Comparison of ENCODE assay signal across 2 cellular contexts in the genomic region with DNA sequence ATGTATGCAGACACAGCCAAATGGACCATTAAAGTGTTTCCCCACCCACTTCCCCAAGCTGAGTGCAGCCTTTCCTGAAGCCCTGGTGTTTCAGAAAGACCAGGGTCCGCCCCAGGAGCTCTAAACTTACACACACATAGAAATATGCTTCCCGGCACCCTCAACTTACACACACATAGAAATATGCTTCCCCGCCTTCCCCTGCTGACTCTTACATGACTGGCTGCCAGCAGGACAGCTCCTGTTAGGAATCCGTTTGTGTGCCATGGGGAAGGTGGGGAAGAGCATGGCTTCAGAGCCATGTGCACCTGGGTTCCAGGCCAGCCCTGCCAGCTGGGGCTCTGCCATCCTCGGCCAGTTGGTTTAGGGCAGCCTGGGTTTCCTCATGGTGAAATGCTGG.
TF ChIP-seq lines count a peak whose summit lies in the region.

No MANE protein-coding gene starts in this region.

TF ChIP-seq in GM23338, 12 proteins besides CTCF, POLR2A, EP300 and RAD21 (continues in another document):
- TF ChIP-seq, protein P1, sequence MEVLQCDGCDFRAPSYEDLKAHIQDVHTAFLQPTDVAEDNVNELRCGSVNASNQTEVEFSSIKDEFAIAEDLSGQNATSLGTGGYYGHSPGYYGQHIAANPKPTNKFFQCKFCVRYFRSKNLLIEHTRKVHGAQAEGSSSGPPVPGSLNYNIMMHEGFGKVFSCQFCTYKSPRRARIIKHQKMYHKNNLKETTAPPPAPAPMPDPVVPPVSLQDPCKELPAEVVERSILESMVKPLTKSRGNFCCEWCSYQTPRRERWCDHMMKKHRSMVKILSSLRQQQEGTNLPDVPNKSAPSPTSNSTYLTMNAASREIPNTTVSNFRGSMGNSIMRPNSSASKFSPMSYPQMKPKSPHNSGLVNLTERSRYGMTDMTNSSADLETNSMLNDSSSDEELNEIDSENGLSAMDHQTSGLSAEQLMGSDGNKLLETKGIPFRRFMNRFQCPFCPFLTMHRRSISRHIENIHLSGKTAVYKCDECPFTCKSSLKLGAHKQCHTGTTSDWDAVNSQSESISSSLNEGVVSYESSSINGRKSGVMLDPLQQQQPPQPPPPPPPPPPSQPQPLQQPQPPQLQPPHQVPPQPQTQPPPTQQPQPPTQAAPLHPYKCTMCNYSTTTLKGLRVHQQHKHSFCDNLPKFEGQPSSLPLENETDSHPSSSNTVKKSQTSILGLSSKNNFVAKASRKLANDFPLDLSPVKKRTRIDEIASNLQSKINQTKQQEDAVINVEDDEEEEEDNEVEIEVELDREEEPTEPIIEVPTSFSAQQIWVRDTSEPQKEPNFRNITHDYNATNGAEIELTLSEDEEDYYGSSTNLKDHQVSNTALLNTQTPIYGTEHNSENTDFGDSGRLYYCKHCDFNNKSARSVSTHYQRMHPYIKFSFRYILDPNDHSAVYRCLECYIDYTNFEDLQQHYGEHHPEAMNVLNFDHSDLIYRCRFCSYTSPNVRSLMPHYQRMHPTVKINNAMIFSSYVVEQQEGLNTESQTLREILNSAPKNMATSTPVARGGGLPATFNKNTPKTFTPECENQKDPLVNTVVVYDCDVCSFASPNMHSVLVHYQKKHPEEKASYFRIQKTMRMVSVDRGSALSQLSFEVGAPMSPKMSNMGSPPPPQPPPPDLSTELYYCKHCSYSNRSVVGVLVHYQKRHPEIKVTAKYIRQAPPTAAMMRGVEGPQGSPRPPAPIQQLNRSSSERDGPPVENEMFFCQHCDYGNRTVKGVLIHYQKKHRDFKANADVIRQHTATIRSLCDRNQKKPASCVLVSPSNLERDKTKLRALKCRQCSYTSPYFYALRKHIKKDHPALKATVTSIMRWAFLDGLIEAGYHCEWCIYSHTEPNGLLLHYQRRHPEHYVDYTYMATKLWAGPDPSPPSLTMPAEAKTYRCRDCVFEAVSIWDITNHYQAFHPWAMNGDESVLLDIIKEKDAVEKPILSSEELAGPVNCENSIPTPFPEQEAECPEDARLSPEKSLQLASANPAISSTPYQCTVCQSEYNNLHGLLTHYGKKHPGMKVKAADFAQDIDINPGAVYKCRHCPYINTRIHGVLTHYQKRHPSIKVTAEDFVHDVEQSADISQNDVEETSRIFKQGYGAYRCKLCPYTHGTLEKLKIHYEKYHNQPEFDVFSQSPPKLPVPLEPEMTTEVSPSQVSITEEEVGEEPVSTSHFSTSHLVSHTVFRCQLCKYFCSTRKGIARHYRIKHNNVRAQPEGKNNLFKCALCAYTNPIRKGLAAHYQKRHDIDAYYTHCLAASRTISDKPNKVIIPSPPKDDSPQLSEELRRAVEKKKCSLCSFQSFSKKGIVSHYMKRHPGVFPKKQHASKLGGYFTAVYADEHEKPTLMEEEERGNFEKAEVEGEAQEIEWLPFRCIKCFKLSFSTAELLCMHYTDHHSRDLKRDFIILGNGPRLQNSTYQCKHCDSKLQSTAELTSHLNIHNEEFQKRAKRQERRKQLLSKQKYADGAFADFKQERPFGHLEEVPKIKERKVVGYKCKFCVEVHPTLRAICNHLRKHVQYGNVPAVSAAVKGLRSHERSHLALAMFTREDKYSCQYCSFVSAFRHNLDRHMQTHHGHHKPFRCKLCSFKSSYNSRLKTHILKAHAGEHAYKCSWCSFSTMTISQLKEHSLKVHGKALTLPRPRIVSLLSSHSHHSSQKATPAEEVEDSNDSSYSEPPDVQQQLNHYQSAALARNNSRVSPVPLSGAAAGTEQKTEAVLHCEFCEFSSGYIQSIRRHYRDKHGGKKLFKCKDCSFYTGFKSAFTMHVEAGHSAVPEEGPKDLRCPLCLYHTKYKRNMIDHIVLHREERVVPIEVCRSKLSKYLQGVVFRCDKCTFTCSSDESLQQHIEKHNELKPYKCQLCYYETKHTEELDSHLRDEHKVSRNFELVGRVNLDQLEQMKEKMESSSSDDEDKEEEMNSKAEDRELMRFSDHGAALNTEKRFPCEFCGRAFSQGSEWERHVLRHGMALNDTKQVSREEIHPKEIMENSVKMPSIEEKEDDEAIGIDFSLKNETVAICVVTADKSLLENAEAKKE (CRISPR knock-in tag; IDR thresholded peaks at IDR 0.05): no peak
- TF ChIP-seq JUNB (IDR thresholded peaks at IDR 0.05; ENCODE audit: unreplicated experiment) (no peak), CREB1 (CRISPR knock-in tag; IDR thresholded peaks at IDR 0.05; ENCODE audit: low read depth) (no peak), ZNF331 (CRISPR knock-in tag; IDR thresholded peaks at IDR 0.05; ENCODE audit: low read depth) (no peak), NANOG (IDR thresholded peaks at IDR 0.05; ENCODE audit: borderline replicate concordance) (no peak), REST (IDR thresholded peaks at IDR 0.05; ENCODE audit: unreplicated experiment) (no peak), ZNF114 (CRISPR knock-in tag; IDR thresholded peaks at IDR 0.05) (no peak), STAT1 (IDR thresholded peaks at IDR 0.05; ENCODE audit: unreplicated experiment) (no peak), POLR2AphosphoS5 (IDR thresholded peaks at IDR 0.05; ENCODE audit: low read depth) (no peak)
- TF ChIP-seq, protein P2, sequence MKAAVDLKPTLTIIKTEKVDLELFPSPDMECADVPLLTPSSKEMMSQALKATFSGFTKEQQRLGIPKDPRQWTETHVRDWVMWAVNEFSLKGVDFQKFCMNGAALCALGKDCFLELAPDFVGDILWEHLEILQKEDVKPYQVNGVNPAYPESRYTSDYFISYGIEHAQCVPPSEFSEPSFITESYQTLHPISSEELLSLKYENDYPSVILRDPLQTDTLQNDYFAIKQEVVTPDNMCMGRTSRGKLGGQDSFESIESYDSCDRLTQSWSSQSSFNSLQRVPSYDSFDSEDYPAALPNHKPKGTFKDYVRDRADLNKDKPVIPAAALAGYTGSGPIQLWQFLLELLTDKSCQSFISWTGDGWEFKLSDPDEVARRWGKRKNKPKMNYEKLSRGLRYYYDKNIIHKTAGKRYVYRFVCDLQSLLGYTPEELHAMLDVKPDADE (IDR thresholded peaks at IDR 0.05): no peak

TF ChIP-seq in HepG2, 621 proteins besides CTCF, POLR2A, EP300 and RAD21:
- TF ChIP-seq GPN1 (CRISPR knock-in tag; IDR thresholded peaks at IDR 0.05; ENCODE audit: borderline replicate concordance) (no peak), CBX2 (IDR thresholded peaks at IDR 0.05; ENCODE audit: low read depth, low read length) (no peak), CBX2 (CRISPR knock-in tag; IDR thresholded peaks at IDR 0.05; ENCODE audit: low read depth) (no peak), PITX1 (CRISPR knock-in tag; IDR thresholded peaks at IDR 0.05) (no peak), EEA1 (CRISPR knock-in tag; IDR thresholded peaks at IDR 0.05; ENCODE audit: borderline replicate concordance) (no peak), ZNF343 (CRISPR knock-in tag; IDR thresholded peaks at IDR 0.05) (no peak), NR0B2 (CRISPR knock-in tag; IDR thresholded peaks at IDR 0.05) (no peak), ZSCAN20 (CRISPR knock-in tag; IDR thresholded peaks at IDR 0.05; ENCODE audit: borderline replicate concordance) (no peak), ZNF124 (CRISPR knock-in tag; IDR thresholded peaks at IDR 0.05) (no peak), SNRNP70 (IDR thresholded peaks at IDR 0.05; ENCODE audit: low read depth, low read length) (no peak), RBAK (CRISPR knock-in tag; IDR thresholded peaks at IDR 0.05) (no peak), ZNF383 (CRISPR knock-in tag; IDR thresholded peaks at IDR 0.05; ENCODE audit: borderline replicate concordance) (no peak), ZNF781 (CRISPR knock-in tag; IDR thresholded peaks at IDR 0.05; ENCODE audit: borderline replicate concordance, not compliant biosample characterization) (no peak), NFE2L2 (IDR thresholded peaks at IDR 0.05; ENCODE audit: low read length) (no peak), MIER2 (CRISPR knock-in tag; IDR thresholded peaks at IDR 0.05) (no peak), AGO2 (optimal IDR thresholded peaks at IDR 0.05; ENCODE audit: low read depth, low read length) (no peak)
